ENCODE assay signal across 8 cellular contexts in genomic region chr18:77061946-77062517, GRCh38.
A peak's percentile ranks its signal among the peaks of the same experiment; 100 is the strongest.
DNase-seq lines count a peak whose midpoint lies in the region; ATAC-seq and TF ChIP-seq lines count a peak whose summit lies in the region.

No MANE protein-coding gene starts in this region.

- peak; percentile 61 for DNase-seq in NCI-H2107 treated with DMSO at 0.1 percent for 48 hours (lab: John Stamatoyannopoulos, UW; ENCODE audit: unreplicated experiment)
- DNase-seq in NCI-H2107 (lab: John Stamatoyannopoulos, UW) = no peak
- DNase-seq in NOMO-1 treated with dmso at 0.1 percent for 144 hours (lab: John Stamatoyannopoulos, UW; ENCODE audit: unreplicated experiment) = peak; percentile 75
- DNase-seq in gastrocnemius medialis = peak in 1 of 2 donors; percentile 53
- no peak for DNase-seq in NCI-H1930 (lab: John Stamatoyannopoulos, UW)
- DNase-seq in HPDE6-E6E7 (ENCODE audit: extremely low spot score) = no peak

- no peak overlapping the region for H3K4me3 ChIP-seq in duodenal mucosa (ENCODE audit: low read depth in 1 of 2, low read length in 2 of 2)
- no peak overlapping the region for H3K4me3 ChIP-seq in gastrocnemius medialis

- intact Hi-C loops in gastrocnemius medialis (cut with DNase I; ENCODE audit: low total_unique reads) = loop anchor here (2.0 to 10.0 kb wide), 2 partner anchors 71 to 567 kb away; partner anchors contain the start of genes MBP and ZNF516

- peaks cover 0 to 20% of the 10 kb centered on the region in 2 donors for H3K36me3 ChIP-seq in duodenal mucosa (ENCODE audit: control insufficient read depth in 1 of 2, insufficient read depth in 2 of 2, low read length in 2 of 2)
- no peaks in the 10 kb centered on the region for H3K36me3 ChIP-seq in gastrocnemius medialis

- in situ Hi-C loops in gastrocnemius medialis (cut with MboI; ENCODE audit: low sequenced_read_pairs in 4 of 4) = loop anchor here in 1 of 4 donors (10.0 to 25.0 kb wide), 2 partner anchors 73 to 150 kb away; partner anchors contain the start of gene MBP

- H3K27me3 ChIP-seq in duodenal mucosa (ENCODE audit: control insufficient read depth in 1 of 2, insufficient read depth in 2 of 2, low read length in 2 of 2) = no peaks in the 10 kb centered on the region
- no peaks in the 10 kb centered on the region for H3K27me3 ChIP-seq in gastrocnemius medialis

- no peak for TF ChIP-seq POLR2A in gastrocnemius medialis (IDR thresholded peaks at IDR 0.05)

- H3K27ac ChIP-seq in duodenal mucosa (ENCODE audit: low read depth, low read length) (peak overlapping the region; percentile 32), gastrocnemius medialis (peak overlapping the region; percentile 64 to 81 (median 76))

- peaks cover 42 to 47% of the 10 kb centered on the region in 2 donors for H3K4me1 ChIP-seq in duodenal mucosa (ENCODE audit: control insufficient read depth in 1 of 2, insufficient read depth in 2 of 2, low read length in 2 of 2)
- H3K4me1 ChIP-seq in gastrocnemius medialis = peaks cover 36 to 40% of the 10 kb centered on the region in 2 donors

- no peaks in the 10 kb centered on the region for H3K9me3 ChIP-seq in duodenal mucosa (ENCODE audit: control insufficient read depth in 1 of 2, low read length in 2 of 2)
- no peaks in the 10 kb centered on the region for H3K9me3 ChIP-seq in gastrocnemius medialis

- ATAC-seq in HG02678 (IDR thresholded peaks at IDR 0.05; ENCODE audit: unreplicated experiment) (peak; percentile 49), gastrocnemius medialis (peak in 1 of 2 donors; percentile 11)

- TF ChIP-seq CTCF in gastrocnemius medialis (IDR thresholded peaks at IDR 0.05 in 4 of 5, conservative IDR thresholded peaks at IDR 0.05 in 1 of 5) = peak in 3 of 5 experiments; percentile 3 to 30 (median 15)

- H3K9ac ChIP-seq in duodenal mucosa (ENCODE audit: low read depth in 1 of 2, low read length in 2 of 2) = no peak overlapping the region

Comparison
In these comparisons a context has a peak if more than half of its experiments do, and no peak if none do; other contexts are left out.
1. DNase-seq: peak in NCI-H2107 treated with DMSO at 0.1 percent for 48 hours (single experiment) and NOMO-1 treated with dmso at 0.1 percent for 144 hours (single experiment); none in NCI-H2107 (single experiment), NCI-H1930 (0 of 2) and HPDE6-E6E7 (single experiment).